ENCODE assay signal across 1 cellular context in genomic region chrX:24024819-24025740, GRCh38.
A peak's percentile ranks its signal among the peaks of the same experiment; 100 is the strongest.
TF ChIP-seq lines count a peak whose summit lies in the region.

No MANE protein-coding gene starts in this region.

TF ChIP-seq in GM12878, 131 proteins besides CTCF, POLR2A, EP300 and RAD21 (continued from another document):
- TF ChIP-seq SUZ12 (IDR thresholded peaks at IDR 0.05; ENCODE audit: unreplicated experiment) (no peak), TAF1 (IDR thresholded peaks at IDR 0.05; ENCODE audit: borderline replicate concordance, low read depth, low read length) (peak; percentile 80), RAD51 (IDR thresholded peaks at IDR 0.05) (no peak), CEBPB (IDR thresholded peaks at IDR 0.05; ENCODE audit: borderline replicate concordance in 1 of 2, low read depth in 2 of 2, low read length in 2 of 2) (no peak), WRNIP1 (IDR thresholded peaks at IDR 0.05; ENCODE audit: borderline replicate concordance, low read depth, low read length) (no peak), RFX5 (IDR thresholded peaks at IDR 0.05; ENCODE audit: low read depth, low read length) (no peak), ETV6 (conservative IDR thresholded peaks at IDR 0.05 in 1 of 2, IDR thresholded peaks at IDR 0.05 in 1 of 2; ENCODE audit: borderline replicate concordance in 1 of 2, low read depth in 1 of 2) (no peak), ZNF217 (IDR thresholded peaks at IDR 0.05) (no peak), TCF12 (IDR thresholded peaks at IDR 0.05; ENCODE audit: low read depth, low read length) (peak; percentile 43; the same call in 1 of the 2 replicates), SIN3A (IDR thresholded peaks at IDR 0.05; ENCODE audit: low read depth, low read length) (0 out of 2 replicates have a peak, but pooled peaks have one; percentile 31)
- TF ChIP-seq, protein P1, sequence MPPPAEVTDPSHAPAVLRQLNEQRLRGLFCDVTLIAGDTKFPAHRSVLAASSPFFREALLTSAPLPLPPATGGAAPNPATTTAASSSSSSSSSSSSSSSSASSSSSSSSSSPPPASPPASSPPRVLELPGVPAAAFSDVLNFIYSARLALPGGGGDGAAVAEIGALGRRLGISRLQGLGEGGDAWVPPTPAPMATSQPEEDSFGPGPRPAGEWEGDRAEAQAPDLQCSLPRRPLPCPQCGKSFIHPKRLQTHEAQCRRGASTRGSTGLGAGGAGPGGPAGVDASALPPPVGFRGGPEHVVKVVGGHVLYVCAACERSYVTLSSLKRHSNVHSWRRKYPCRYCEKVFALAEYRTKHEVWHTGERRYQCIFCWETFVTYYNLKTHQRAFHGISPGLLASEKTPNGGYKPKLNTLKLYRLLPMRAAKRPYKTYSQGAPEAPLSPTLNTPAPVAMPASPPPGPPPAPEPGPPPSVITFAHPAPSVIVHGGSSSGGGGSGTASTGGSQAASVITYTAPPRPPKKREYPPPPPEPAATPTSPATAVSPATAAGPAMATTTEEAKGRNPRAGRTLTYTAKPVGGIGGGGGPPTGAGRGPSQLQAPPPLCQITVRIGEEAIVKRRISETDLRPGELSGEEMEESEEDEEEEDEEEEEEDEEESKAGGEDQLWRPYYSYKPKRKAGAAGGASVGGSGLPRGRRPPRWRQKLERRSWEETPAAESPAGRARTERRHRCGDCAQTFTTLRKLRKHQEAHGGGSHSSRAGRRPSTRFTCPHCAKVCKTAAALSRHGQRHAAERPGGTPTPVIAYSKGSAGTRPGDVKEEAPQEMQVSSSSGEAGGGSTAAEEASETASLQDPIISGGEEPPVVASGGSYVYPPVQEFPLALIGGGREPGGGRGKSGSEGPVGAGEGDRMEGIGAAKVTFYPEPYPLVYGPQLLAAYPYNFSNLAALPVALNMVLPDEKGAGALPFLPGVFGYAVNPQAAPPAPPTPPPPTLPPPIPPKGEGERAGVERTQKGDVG (CRISPR knock-in tag; IDR thresholded peaks at IDR 0.05), result no peak
- TF ChIP-seq, protein P2, sequence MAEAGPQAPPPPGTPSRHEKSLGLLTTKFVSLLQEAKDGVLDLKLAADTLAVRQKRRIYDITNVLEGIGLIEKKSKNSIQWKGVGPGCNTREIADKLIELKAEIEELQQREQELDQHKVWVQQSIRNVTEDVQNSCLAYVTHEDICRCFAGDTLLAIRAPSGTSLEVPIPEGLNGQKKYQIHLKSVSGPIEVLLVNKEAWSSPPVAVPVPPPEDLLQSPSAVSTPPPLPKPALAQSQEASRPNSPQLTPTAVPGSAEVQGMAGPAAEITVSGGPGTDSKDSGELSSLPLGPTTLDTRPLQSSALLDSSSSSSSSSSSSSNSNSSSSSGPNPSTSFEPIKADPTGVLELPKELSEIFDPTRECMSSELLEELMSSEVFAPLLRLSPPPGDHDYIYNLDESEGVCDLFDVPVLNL (IDR thresholded peaks at IDR 0.05; ENCODE audit: low read depth, low read length), result no peak
- TF ChIP-seq, protein P3, sequence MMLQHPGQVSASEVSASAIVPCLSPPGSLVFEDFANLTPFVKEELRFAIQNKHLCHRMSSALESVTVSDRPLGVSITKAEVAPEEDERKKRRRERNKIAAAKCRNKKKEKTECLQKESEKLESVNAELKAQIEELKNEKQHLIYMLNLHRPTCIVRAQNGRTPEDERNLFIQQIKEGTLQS (IDR thresholded peaks at IDR 0.05; ENCODE audit: borderline replicate concordance, extremely low read depth, low read depth, low read length), result no peak
